Comparison of ENCODE assay signal across 13 cellular contexts in the genomic region with DNA sequence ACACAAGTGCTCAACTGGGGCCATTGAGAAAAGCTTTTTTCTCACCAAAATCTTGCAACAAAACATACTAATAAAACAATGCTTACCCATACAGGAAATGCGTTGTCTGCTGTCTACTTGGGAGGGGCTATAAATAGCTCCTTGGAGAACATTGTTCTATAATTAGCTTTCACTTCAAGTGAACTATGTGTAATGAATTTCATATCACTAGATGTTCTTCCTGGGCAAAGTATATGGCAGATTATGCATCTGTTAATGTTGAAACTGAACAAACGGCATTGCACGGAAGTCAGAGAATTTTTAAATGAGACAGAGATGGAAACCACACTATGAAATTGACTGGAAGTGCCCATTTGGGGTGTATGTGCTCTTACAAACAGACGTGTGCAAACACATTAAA. TPM values are rescaled to one million over a fixed set of nuclear protein-coding genes. Genes with fewer than 3 reads are reported as not detected.
A peak's percentile ranks its signal among the peaks of the same experiment; 100 is the strongest.
DNase-seq lines count a peak whose midpoint lies in the region; ATAC-seq and TF ChIP-seq lines count a peak whose summit lies in the region.
"Had no signal": no experiment of that assay in that cellular context is flagged by ENCODE, and none has a peak within 500 bp of the region (broad histone marks: within the 10 kb centered on the region; RNA-seq: fewer than 3 reads in every experiment).

No MANE protein-coding gene starts in this region.

- no peak overlapping the region for H3K27ac ChIP-seq in RWPE2 (ENCODE audit: poor library complexity, severe bottlenecking)
- H3K27ac ChIP-seq: thyroid gland had no signal

- H3K9me3 Mint-ChIP-seq in activated CD4-positive, alpha-beta memory T cell treated with anti-CD3 and anti-CD28 coated beads, Interleukin-2, amount 10 ng/mL, durations not matched to agents 7 days and 5 days: no peaks in the 10 kb centered on the region

- H3K9me3 ChIP-seq in RWPE2 (ENCODE audit: severe bottlenecking): no peaks in the 10 kb centered on the region
- H3K9me3 ChIP-seq: thyroid gland had no signal

- no peak overlapping the region for H3K4me3 Mint-ChIP-seq in activated CD4-positive, alpha-beta memory T cell treated with anti-CD3 and anti-CD28 coated beads, Interleukin-2, amount 10 ng/mL, durations not matched to agents 7 days and 5 days

- H3K27ac Mint-ChIP-seq in activated CD4-positive, alpha-beta memory T cell treated with anti-CD3 and anti-CD28 coated beads, Interleukin-2, amount 10 ng/mL, durations not matched to agents 7 days and 5 days: no peak overlapping the region

- no peaks in the 10 kb centered on the region for H3K36me3 ChIP-seq in RWPE2 (ENCODE audit: low read depth)
- H3K36me3 ChIP-seq: thyroid gland had no signal

- TF ChIP-seq CTCF in RWPE2 (IDR thresholded peaks at IDR 0.05; ENCODE audit: poor library complexity, severe bottlenecking): no peak
- no peak for TF ChIP-seq CTCF in fibroblast of the aortic adventitia (IDR thresholded peaks at IDR 0.05; ENCODE audit: insufficient read depth, low read length)

- H3K36me3 Mint-ChIP-seq in activated CD4-positive, alpha-beta memory T cell treated with anti-CD3 and anti-CD28 coated beads, Interleukin-2, amount 10 ng/mL, durations not matched to agents 7 days and 5 days (ENCODE audit: low read depth): no peaks in the 10 kb centered on the region

- peak; percentile 47 to 64 for ATAC-seq in activated CD4-positive, CD25-positive, alpha-beta regulatory T cell treated with anti-CD3 and anti-CD28 coated beads, Interleukin-2, amount 50 U/mL, for 24 hours
- ATAC-seq in RWPE2 (ENCODE audit: low read depth): peak; percentile 51; the same call in 2 of the 3 replicates

- peaks cover 19% of the 10 kb centered on the region for H3K4me1 Mint-ChIP-seq in activated CD4-positive, alpha-beta memory T cell treated with anti-CD3 and anti-CD28 coated beads, Interleukin-2, amount 10 ng/mL, durations not matched to agents 7 days and 5 days

- POLR2A ChIA-PET in activated CD4-positive, alpha-beta memory T cell treated with anti-CD3 and anti-CD28 coated beads, Interleukin-2, amount 10 ng/mL, durations not matched to agents 7 days and 5 days (lab: Charles Lee): no interaction called here

- CTCF ChIA-PET in activated CD4-positive, alpha-beta memory T cell treated with anti-CD3 and anti-CD28 coated beads, Interleukin-2, amount 10 ng/mL, durations not matched to agents 7 days and 5 days (lab: Charles Lee): interaction anchor here (0.8 kb wide), 1 partner anchor 59 kb away, joined by 3 read pairs; no protein-coding TSS in a partner anchor

- no peaks in the 10 kb centered on the region for H3K27me3 ChIP-seq in RWPE2 (ENCODE audit: insufficient read depth, poor library complexity, severe bottlenecking)
- H3K27me3 ChIP-seq: thyroid gland had no signal

- H3K4me1 ChIP-seq in RWPE2 (ENCODE audit: insufficient read depth, poor library complexity, severe bottlenecking): peaks cover 20% of the 10 kb centered on the region
- H3K4me1 ChIP-seq: thyroid gland had no signal

- H3K4me3 ChIP-seq in RWPE2 (ENCODE audit: severe bottlenecking) (no peak overlapping the region), fibroblast of the aortic adventitia (ENCODE audit: low read depth, low read length) (no peak overlapping the region), skeletal muscle cell (ENCODE audit: low read depth, low read length) (no peak overlapping the region)
- H3K4me3 ChIP-seq: thyroid gland had no signal

- peaks cover 27% of the 10 kb centered on the region for H3K27me3 Mint-ChIP-seq in activated CD4-positive, alpha-beta memory T cell treated with anti-CD3 and anti-CD28 coated beads, Interleukin-2, amount 10 ng/mL, durations not matched to agents 7 days and 5 days

- no peak for DNase-seq in activated CD4-positive, CD25-positive, alpha-beta regulatory T cell treated with anti-CD3 and anti-CD28 coated beads, Interleukin-2, amount 50 U/mL, for 72 hours
- DNase-seq in RWPE2 (ENCODE audit: low spot score) (no peak), fibroblast of the aortic adventitia (ENCODE audit: low read depth) (peak; percentile 46), skeletal muscle cell (ENCODE audit: low read depth) (peak; percentile 54), mucosa of gallbladder (ENCODE audit: low spot score) (no peak), NCI-H128 (lab: John Stamatoyannopoulos, UW; ENCODE audit: unreplicated experiment) (no peak)
- DNase-seq in activated CD4-positive, alpha-beta memory T cell treated with anti-CD3 and anti-CD28 coated beads, Interleukin-2, amount 10 ng/mL, durations not matched to agents 7 days and 5 days: no peak
- DNase-seq: effector CD4-positive, alpha-beta T cell; GDM1; Kasumi-1; stimulated activated CD4-positive, alpha-beta T cell treated with anti-CD3 and anti-CD28 coated beads, Interleukin-4, amount 100 ng/mL, for 4 hours; thyroid gland had no signal

RNA-seq across cellular contexts. Expression of a gene that starts 6.4 kb away (rescaled TPM):
- 5.4 and 24.3 TPM in 2 replicates for total RNA-seq in fibroblast of the aortic adventitia (ENCODE audit: low replicate concordance)
- 1 to 10 TPM in 1 of 2 experiments, under 1 TPM in 1; 0.55 to 1.4 TPM for total RNA-seq in activated CD4-positive, alpha-beta memory T cell treated with anti-CD3 and anti-CD28 coated beads, Interleukin-2, amount 10 ng/mL, durations not matched to agents 7 days and 5 days
- 47.4 TPM for total RNA-seq in mucosa of gallbladder

Comparison
In these comparisons a context has a peak if more than half of its experiments do, and no peak if none do; other contexts are left out.
1. DNase-seq: peak in fibroblast of the aortic adventitia (single experiment) and skeletal muscle cell (single experiment); none in activated CD4-positive, CD25-positive, alpha-beta regulatory T cell treated with anti-CD3 and anti-CD28 coated beads, Interleukin-2, amount 50 U/mL, for 72 hours (single experiment), RWPE2 (single experiment), activated CD4-positive, alpha-beta memory T cell treated with anti-CD3 and anti-CD28 coated beads, Interleukin-2, amount 10 ng/mL, durations not matched to agents 7 days and 5 days (single experiment), mucosa of gallbladder (single experiment) and NCI-H128 (single experiment).